ENCODE assay signal across 14 cellular contexts in genomic region chr3:170077406-170077805, GRCh38. TPM values are rescaled to one million over a fixed set of nuclear protein-coding genes. Genes with fewer than 3 reads are reported as not detected.
DNase-seq lines count a peak whose midpoint lies in the region; ATAC-seq, FAIRE-seq and TF ChIP-seq lines count a peak whose summit lies in the region.
"Had no signal": no experiment of that assay in that cellular context is flagged by ENCODE, and none has a peak within 500 bp of the region (broad histone marks: within the 10 kb centered on the region; RNA-seq: fewer than 3 reads in every experiment).

No MANE protein-coding gene starts in this region.

- H3K9ac ChIP-seq in K562 (ENCODE audit: insufficient read depth in 1 of 2, low read depth in 2 of 2, low read length in 2 of 2) (no peak overlapping the region; a peak in 1 of 4 replicates), mucosa of rectum (ENCODE audit: low read depth in 1 of 2, low read length in 2 of 2) (no peak overlapping the region)

- H3K4me1 Mint-ChIP-seq in GM23338 (peaks cover 9% of the 10 kb centered on the region), MCF 10A (ENCODE audit: insufficient read depth, unreplicated experiment) (no peaks in the 10 kb centered on the region)
- peaks cover 10 to 28% of the 10 kb centered on the region in 2 donors for H3K4me1 Mint-ChIP-seq in stimulated activated naive B cell treated with anti-CD40 and anti-IgM and Interleukin-4, amounts not matched to agents 10 μg/mL and 1 μg/mL and 100 μg/mL, for 72 hours

- H3K36me3 Mint-ChIP-seq in GM23338 (ENCODE audit: low read depth) = peaks cover 16% of the 10 kb centered on the region
- H3K36me3 Mint-ChIP-seq in stimulated activated naive B cell treated with anti-CD40 and anti-IgM and Interleukin-4, amounts not matched to agents 10 μg/mL and 1 μg/mL and 100 μg/mL, for 72 hours = peaks cover 21 to 44% of the 10 kb centered on the region in 2 donors
- peaks cover 27% of the 10 kb centered on the region for H3K36me3 Mint-ChIP-seq in MCF 10A (ENCODE audit: insufficient read depth, unreplicated experiment)

- H3K36me3 ChIP-seq in GM23338 (ENCODE audit: insufficient read depth) (no peaks in the 10 kb centered on the region), K562 (ENCODE audit: control insufficient read depth, insufficient read depth, low read length) (no peaks in the 10 kb centered on the region), mucosa of rectum (ENCODE audit: control insufficient read depth in 2 of 2, insufficient read depth in 2 of 2, low read length in 2 of 2) (peaks cover 3 to 9% of the 10 kb centered on the region in 2 donors)
- H3K36me3 ChIP-seq: SJSA1 had no signal

- H3K27me3 ChIP-seq in GM23338 (ENCODE audit: insufficient read depth) = no peaks in the 10 kb centered on the region
- H3K27me3 ChIP-seq in K562 (ENCODE audit: control insufficient read depth in 2 of 2, insufficient read depth in 2 of 2, low read length in 2 of 2) = no peaks in the 10 kb centered on the region
- no peaks in the 10 kb centered on the region for H3K27me3 ChIP-seq in mucosa of rectum (ENCODE audit: control insufficient read depth in 2 of 2, insufficient read depth in 2 of 2, low read length in 2 of 2)
- H3K27me3 ChIP-seq in dorsolateral prefrontal cortex = no peaks in the 10 kb centered on the region
- H3K27me3 ChIP-seq: SJSA1 had no signal

- no peak overlapping the region for H3K4me3 Mint-ChIP-seq in GM23338
- no peak overlapping the region for H3K4me3 Mint-ChIP-seq in stimulated activated naive B cell treated with anti-CD40 and anti-IgM and Interleukin-4, amounts not matched to agents 10 μg/mL and 1 μg/mL and 100 μg/mL, for 72 hours
- no peak overlapping the region for H3K4me3 Mint-ChIP-seq in MCF 10A (ENCODE audit: unreplicated experiment)
- H3K4me3 Mint-ChIP-seq: B cell; CD8-positive, alpha-beta T cell had no signal

- no peak for DNase-seq in GM23338 (ENCODE audit: low spot score)
- peak in 1 of 4 experiments; percentile 14 for DNase-seq in K562 (ENCODE audit: extremely low read depth in 1 of 4, low spot score in 3 of 4)
- no peak for DNase-seq in stimulated activated naive B cell treated with anti-CD40 and anti-IgM and Interleukin-4, amounts not matched to agents 10 μg/mL and 1 μg/mL and 100 μg/mL, for 72 hours
- DNase-seq in MCF 10A (ENCODE audit: unreplicated experiment) = no peak
- DNase-seq in dorsolateral prefrontal cortex = no peak
- DNase-seq in middle frontal gyrus (ENCODE audit: extremely low spot score, low spot score) = no peak
- DNase-seq: CD8-positive, alpha-beta T cell; NCI-H1417; NCI-H2029; NCI-H510A treated with DMSO at 0.1 percent for 48 hours; RPMI8226 had no signal

- H3K4me1 ChIP-seq in GM23338 (ENCODE audit: insufficient read depth) = no peaks in the 10 kb centered on the region
- peaks cover 0 to 14% of the 10 kb centered on the region in 2 experiments; a peak in 4 of 5 replicates for H3K4me1 ChIP-seq in K562 (replicated peaks in 1 of 2; ENCODE audit: control insufficient read depth in 2 of 2, insufficient read depth in 2 of 2, low read length in 2 of 2)
- peaks cover 15 to 24% of the 10 kb centered on the region in 2 donors for H3K4me1 ChIP-seq in mucosa of rectum (ENCODE audit: control insufficient read depth in 2 of 2, insufficient read depth in 2 of 2, low read length in 2 of 2)
- H3K4me1 ChIP-seq: SJSA1 had no signal

- no peaks in the 10 kb centered on the region for H3K9me1 ChIP-seq in K562 (ENCODE audit: control insufficient read depth, insufficient read depth, low read length)

- no TSS peak for BruUV-seq in K562 (replicated peaks; lab: Mats Ljungman, UMichigan)
- no TSS peak for BruUV-seq in MCF 10A (replicated peaks; lab: Mats Ljungman, UMichigan)

- in situ Hi-C loops in K562 (cut with MboI) = no loop called here

- peaks cover 3% of the 10 kb centered on the region; the same call in 2 of the 3 replicates for H3K9me3 Mint-ChIP-seq in GM23338
- peaks cover under 1 to 3% of the 10 kb centered on the region in 2 donors for H3K9me3 Mint-ChIP-seq in stimulated activated naive B cell treated with anti-CD40 and anti-IgM and Interleukin-4, amounts not matched to agents 10 μg/mL and 1 μg/mL and 100 μg/mL, for 72 hours
- no peaks in the 10 kb centered on the region for H3K9me3 Mint-ChIP-seq in MCF 10A (ENCODE audit: unreplicated experiment)

- TF ChIP-seq POLR2A in K562 (conservative IDR thresholded peaks at IDR 0.05) = no peak

- peak overlapping the region; percentile 40; the same call in 1 of the 2 replicates for H3K27ac ChIP-seq in GM23338 (ENCODE audit: low read depth)
- peak overlapping the region; percentile 41; the same call in 1 of the 3 replicates for H3K27ac ChIP-seq in K562 (ENCODE audit: extremely low read depth, low read depth, low read length)
- peak overlapping the region; percentile 52 to 54 for H3K27ac ChIP-seq in mucosa of rectum (ENCODE audit: low read depth in 2 of 2, low read length in 2 of 2)
- H3K27ac ChIP-seq in dorsolateral prefrontal cortex = no peak overlapping the region
- H3K27ac ChIP-seq: SJSA1 had no signal

- H3K9me3 ChIP-seq in K562 (replicated peaks; ENCODE audit: control insufficient read depth, insufficient read depth, low read depth, low read length) (no peaks in the 10 kb centered on the region), mucosa of rectum (ENCODE audit: control insufficient read depth in 2 of 2, low read length in 2 of 2) (no peaks in the 10 kb centered on the region)
- H3K9me3 ChIP-seq: SJSA1 had no signal

- CTCF ChIA-PET in K562 (lab: Yijun Ruan, JAX; ENCODE audit: low intra/inter-chr PET ratio) = no interaction called here
- CTCF ChIA-PET in MCF 10A (lab: Yijun Ruan, JAX) = interaction anchor here (0.6 to 1.0 kb wide), 4 partner anchors 9 to 737 kb away, joined by 3 to 5 read pairs (median 4); no protein-coding TSS in a partner anchor

- no peak for TF ChIP-seq EP300 in K562 (IDR thresholded peaks at IDR 0.05; ENCODE audit: low read length)

- H3K27ac Mint-ChIP-seq in GM23338 (0 out of 2 replicates have a peak overlapping the region, but pooled peaks have one; percentile 8), MCF 10A (ENCODE audit: low read depth, unreplicated experiment) (no peak overlapping the region)
- peak overlapping the region; percentile 57 for H3K27ac Mint-ChIP-seq in stimulated activated naive B cell treated with anti-CD40 and anti-IgM and Interleukin-4, amounts not matched to agents 10 μg/mL and 1 μg/mL and 100 μg/mL, for 72 hours
- H3K27ac Mint-ChIP-seq: B cell; CD8-positive, alpha-beta T cell had no signal

- FAIRE-seq in K562 (lab: Jason Lieb, UNC) = no peak

- POLR2A ChIA-PET in K562 (lab: Yijun Ruan, JAX) = interaction anchor here (0.5 to 1.2 kb wide), 2 partner anchors 21 to 37 kb away, joined by 3 read pairs; no protein-coding TSS in a partner anchor
- POLR2A ChIA-PET in MCF 10A (lab: Yijun Ruan, JAX) = no interaction called here

- H3K79me2 ChIP-seq in GM23338 (replicated peaks; ENCODE audit: insufficient read depth) (no peaks in the 10 kb centered on the region), K562 (ENCODE audit: control insufficient read depth, insufficient read depth, low read length) (no peaks in the 10 kb centered on the region)

- 60% methylated on average over 11 of the region's 11 CpGs for WGBS in K562 (ENCODE audit: insufficient coverage, low coverage, missing lambda C conversion rate)

- no peak overlapping the region for H3K4me2 ChIP-seq in GM23338
- H3K4me2 ChIP-seq in K562 (ENCODE audit: insufficient read depth, low read length) = no peak overlapping the region

- H4K20me1 ChIP-seq in GM23338 (replicated peaks; ENCODE audit: insufficient read depth) (no peaks in the 10 kb centered on the region), K562 (replicated peaks; ENCODE audit: control insufficient read depth, insufficient read depth, low read length) (no peaks in the 10 kb centered on the region)

- no peak for ATAC-seq in GM23338
- ATAC-seq in K562 = 0 out of 3 replicates have a peak, but pooled peaks have one; percentile 25
- ATAC-seq in stimulated activated naive B cell treated with anti-CD40 and anti-IgM and Interleukin-4, amounts not matched to agents 10 μg/mL and 1 μg/mL and 100 μg/mL, for 72 hours (replicated peaks) = no peak
- ATAC-seq: CD8-positive, alpha-beta T cell had no signal

- intact Hi-C loops in K562 (cut with micrococcal nuclease) = loop anchor here (5.0 to 10.0 kb wide), 2 partner anchors 227 to 335 kb away; no protein-coding TSS in a partner anchor
- intact Hi-C loops in MCF 10A (cut with micrococcal nuclease) = no loop called here
- intact Hi-C loops in dorsolateral prefrontal cortex (cut with DNase I) = no loop called here

- no peak for TF ChIP-seq RAD21 in K562 (CRISPR knock-in tag; conservative IDR thresholded peaks at IDR 0.05 in 1 of 2, IDR thresholded peaks at IDR 0.05 in 1 of 2)

- H2AFZ ChIP-seq in GM23338 (no peak overlapping the region), K562 (ENCODE audit: low read depth, low read length) (peak overlapping the region; percentile 58)

- H3K4me3 ChIP-seq in GM23338 (no peak overlapping the region), K562 (no peak overlapping the region), mucosa of rectum (ENCODE audit: low read length in 2 of 2) (peak overlapping the region in 1 of 2 donors; percentile 3), dorsolateral prefrontal cortex (no peak overlapping the region)
- H3K4me3 ChIP-seq: SJSA1 had no signal

- TF ChIP-seq CTCF in GM23338 (conservative IDR thresholded peaks at IDR 0.05; ENCODE audit: low read depth in 2 of 2) (no peak), K562 (IDR thresholded peaks at IDR 0.05 in 2 of 3, conservative IDR thresholded peaks at IDR 0.05 in 1 of 3; ENCODE audit: insufficient read depth in 2 of 3, low read depth in 1 of 3, low read length in 3 of 3) (no peak), MCF 10A (IDR thresholded peaks at IDR 0.05; ENCODE audit: unreplicated experiment) (no peak), dorsolateral prefrontal cortex (IDR thresholded peaks at IDR 0.05 in 54 of 56, conservative IDR thresholded peaks at IDR 0.05 in 2 of 56; ENCODE audit: low read depth in 1 of 56, partially characterized antibody in 56 of 56) (no peak)

- H3K27me3 Mint-ChIP-seq in GM23338 (ENCODE audit: insufficient read depth, low read depth, poor library complexity) (no peaks in the 10 kb centered on the region), MCF 10A (ENCODE audit: insufficient read depth, unreplicated experiment) (no peaks in the 10 kb centered on the region)
- no peaks in the 10 kb centered on the region for H3K27me3 Mint-ChIP-seq in stimulated activated naive B cell treated with anti-CD40 and anti-IgM and Interleukin-4, amounts not matched to agents 10 μg/mL and 1 μg/mL and 100 μg/mL, for 72 hours
- H3K27me3 Mint-ChIP-seq: B cell had no signal

- no peaks in the 10 kb centered on the region for H3F3A ChIP-seq in GM23338 (replicated peaks; ENCODE audit: low read depth)

- H3K9me2 ChIP-seq in GM23338 (ENCODE audit: insufficient read depth) = no peaks in the 10 kb centered on the region

RNA-seq across cellular contexts. Expression of gene GPR160, which starts 39.6 kb away (rescaled TPM):
- 55.7 and 77.0 TPM in 2 replicates for total RNA-seq in GM23338 (2014; rRNA removed; shearing (Covaris generic))
- polyA plus RNA-seq in GM23338 (2016; fragmentation: Nextera tagmentation; extraction: Ambion mirVana) = 37.2 and 39.4 TPM in 2 replicates
- total RNA-seq in K562 (2011; cell fraction: chromatin; rRNA removed; ENCODE audit: low replicate concordance) = 2.5 and 7.3 TPM in 2 replicates
- 1.3 and 2.4 TPM in 2 replicates for total RNA-seq in K562 (2011; cell fraction: nucleolus; rRNA removed)
- total RNA-seq in K562 (2011; cell fraction: nucleoplasm; rRNA removed) = 4.3 and 6.6 TPM in 2 replicates
- total RNA-seq in K562 (2014; rRNA removed) = 6.0 and 8.3 TPM in 2 replicates
- total RNA-seq in K562 (2014; rRNA removed; fragmentation: Illumina TruSeq; extraction: Trizol) = 9.1 and 9.6 TPM in 2 replicates
- 7.8 and 9.5 TPM in 2 replicates for total RNA-seq in K562 (2015; rRNA removed; fragmentation: Illumina TruSeq; extraction: Trizol)
- total RNA-seq in K562 (2021) = 5.0 and 6.6 TPM in 2 replicates
- 6.8 and 8.7 TPM in 2 replicates for polyA plus RNA-seq in K562 (2011; rRNA removed)
- 2.9 and 4.4 TPM in 2 replicates for polyA plus RNA-seq in K562 (2011; cell fraction: cytosol; rRNA removed)
- polyA plus RNA-seq in K562 (2011; cell fraction: nucleus; rRNA removed) = 1.4 and 1.7 TPM in 2 replicates
- polyA plus RNA-seq in K562 (2012) = 6.9 and 16.9 TPM in 2 replicates
- polyA plus RNA-seq in K562 (2014; fragmentation: Illumina TruSeq; extraction: Trizol) = 9.9 and 10.5 TPM in 2 replicates
- 1 to 10 TPM; 1.3 to 1.5 TPM for polyA plus RNA-seq in K562 (2014; fragmentation: Nextera tagmentation; extraction: Ambion mirVana)
- 5.1 and 6.0 TPM in 2 replicates for polyA plus RNA-seq in K562 (2014; rRNA removed)
- polyA minus RNA-seq in K562 (2011; rRNA and poly(A)+ RNA removed) = 5.0 and 5.8 TPM in 2 replicates
- polyA minus RNA-seq in K562 (2011; cell fraction: cytosol; rRNA and poly(A)+ RNA removed) = 2.4 and 3.2 TPM in 2 replicates
- polyA minus RNA-seq in K562 (2011; cell fraction: nucleus; rRNA and poly(A)+ RNA removed) = 1.5 and 2.7 TPM in 2 replicates
- total RNA-seq in MCF 10A (2022) = 1.8 and 2.6 TPM in 2 replicates
- total RNA-seq in dorsolateral prefrontal cortex = 1 to 10 TPM in 96 of 120 experiments, under 1 TPM in 21, not detected in 3; 0.30 to 4.9 (median 1.6) TPM

Comparison
In these comparisons a context has a peak if more than half of its experiments do, and no peak if none do; other contexts are left out.
1. H3K27ac ChIP-seq: peak in GM23338 (single experiment), K562 (single experiment) and mucosa of rectum (2 of 2); none in dorsolateral prefrontal cortex (0 of 59).